In the genomic region with DNA sequence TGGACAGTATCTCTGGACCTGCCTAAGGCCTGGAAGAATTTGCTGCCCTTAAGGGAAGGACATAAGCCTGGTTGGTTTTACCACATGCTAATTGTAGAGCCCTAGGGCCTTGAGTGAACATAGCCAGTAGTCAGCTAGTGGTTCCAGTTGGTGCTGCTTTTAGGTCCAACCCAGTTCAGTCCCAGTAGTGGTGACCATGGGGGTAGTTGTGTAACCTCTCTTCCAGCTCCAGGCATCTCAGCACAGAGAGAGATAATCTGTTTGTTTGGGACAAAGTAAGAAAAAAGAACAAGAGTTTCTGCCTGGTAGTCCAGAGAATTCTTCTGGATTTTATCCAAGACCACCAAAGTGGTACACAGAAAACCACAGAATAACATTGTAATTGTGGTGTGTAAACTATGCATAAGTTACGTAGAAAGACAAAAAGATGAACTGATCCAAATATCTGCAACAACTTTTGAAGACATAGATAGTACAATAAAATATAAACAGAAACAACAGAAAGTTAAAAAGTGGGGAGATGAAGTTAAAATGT, we compare ENCODE assay signal across 33 cellular contexts. TPM values are rescaled to one million over a fixed set of nuclear protein-coding genes. Genes with fewer than 3 reads are reported as not detected.
"Had no signal": no experiment of that assay in that cellular context is flagged by ENCODE, and none has a peak within 500 bp of the region (broad histone marks: within the 10 kb centered on the region; RNA-seq: fewer than 3 reads in every experiment).

No MANE protein-coding gene starts in this region.

- H3K9me3 ChIP-seq: left lung, suprapubic skin, uterus had no signal

- DNase-seq: activated CD4-positive, alpha-beta T cell treated with anti-CD3 and anti-CD28 coated beads for 4 hours; activated CD4-positive, alpha-beta T cell treated with anti-CD3 and anti-CD28 coated beads, Interleukin-2, amount 50 U/mL, for 48 hours; activated CD8-positive, alpha-beta memory T cell treated with anti-CD3 and anti-CD28 coated beads, Interleukin-2, amount 50 U/mL, for 48 hours; activated gamma-delta T cell; activated naive CD4-positive, alpha-beta T cell treated with anti-CD3 and anti-CD28 coated beads, Interleukin-2, amount 10 ng/mL, durations not matched to agents 7 days and 5 days; activated naive CD8-positive, alpha-beta T cell treated with anti-CD3 and anti-CD28 coated beads, Interleukin-2, amount 10 ng/mL, durations not matched to agents 7 days and 5 days; activated T-cell treated with anti-CD3 and anti-CD28 coated beads, Interleukin-2, amount 50 U/mL, for 24 hours; central memory CD4-positive, alpha-beta T cell; dermis blood vessel endothelial cell; effector CD4-positive, alpha-beta T cell; foreskin melanocyte; heart right ventricle; left lung; naive B cell; psoas muscle; stimulated activated CD4-positive, alpha-beta T cell treated with anti-CD3 and anti-CD28 coated beads, Interleukin-15, amount 100 ng/mL, for 24 hours; stimulated activated CD4-positive, alpha-beta T cell treated with anti-CD3 and anti-CD28 coated beads, Interleukin-2, amount 100 ng/mL, for 24 hours; stimulated activated naive B cell treated with anti-CD40 and anti-IgM and Interleukin-4, amounts not matched to agents 10 μg/mL and 1 μg/mL and 100 μg/mL, for 72 hours; SW 1271; T-helper 9 cell; trophoblast cell; uterus had no signal

- ATAC-seq: heart right ventricle; left lung; psoas muscle; stimulated activated naive B cell treated with anti-CD40 and anti-IgM and Interleukin-4, amounts not matched to agents 10 μg/mL and 1 μg/mL and 100 μg/mL, for 72 hours had no signal

- H3K4me1 ChIP-seq: parathyroid adenoma, psoas muscle, uterus had no signal

- H3K27ac ChIP-seq: epithelial cell of prostate, heart right ventricle, left lung, parathyroid adenoma, psoas muscle, SK-N-MC, suprapubic skin, uterus, VCaP had no signal

- H3K4me3 ChIP-seq: heart right ventricle, left lung, lung, psoas muscle, SK-N-MC, smooth muscle cell, suprapubic skin, uterus had no signal

- H3K27me3 ChIP-seq: heart right ventricle, left lung, suprapubic skin, uterus had no signal

- H3K36me3 ChIP-seq: heart right ventricle, left lung, suprapubic skin, uterus had no signal

RNA-seq across cellular contexts. Expression of a gene that starts 5.2 kb away (rescaled TPM):
- total RNA-seq: activated naive CD8-positive, alpha-beta T cell treated with anti-CD3 and anti-CD28 coated beads, Interleukin-2, amount 10 ng/mL, durations not matched to agents 7 days and 5 days; astrocyte; dermis blood vessel endothelial cell; fibroblast of lung; glomerular endothelial cell; smooth muscle cell had no signal
- polyA plus RNA-seq: neural cell, smooth muscle cell had no signal

RNA-seq across cellular contexts. Expression of a gene that starts 11.9 kb away (rescaled TPM):
- total RNA-seq: activated naive CD8-positive, alpha-beta T cell treated with anti-CD3 and anti-CD28 coated beads, Interleukin-2, amount 10 ng/mL, durations not matched to agents 7 days and 5 days; astrocyte; dermis blood vessel endothelial cell; fibroblast of lung; glomerular endothelial cell; heart right ventricle; left lung; lung; psoas muscle; smooth muscle cell; suprapubic skin; uterus had no signal
- polyA plus RNA-seq: fibroblast of lung, heart right ventricle, neural cell, psoas muscle, smooth muscle cell had no signal

RNA-seq across cellular contexts. Expression of a gene that starts 31.9 kb away (rescaled TPM):
- total RNA-seq: activated naive CD8-positive, alpha-beta T cell treated with anti-CD3 and anti-CD28 coated beads, Interleukin-2, amount 10 ng/mL, durations not matched to agents 7 days and 5 days; astrocyte; smooth muscle cell had no signal
- polyA plus RNA-seq: neural cell, smooth muscle cell had no signal
